In the genomic region with DNA sequence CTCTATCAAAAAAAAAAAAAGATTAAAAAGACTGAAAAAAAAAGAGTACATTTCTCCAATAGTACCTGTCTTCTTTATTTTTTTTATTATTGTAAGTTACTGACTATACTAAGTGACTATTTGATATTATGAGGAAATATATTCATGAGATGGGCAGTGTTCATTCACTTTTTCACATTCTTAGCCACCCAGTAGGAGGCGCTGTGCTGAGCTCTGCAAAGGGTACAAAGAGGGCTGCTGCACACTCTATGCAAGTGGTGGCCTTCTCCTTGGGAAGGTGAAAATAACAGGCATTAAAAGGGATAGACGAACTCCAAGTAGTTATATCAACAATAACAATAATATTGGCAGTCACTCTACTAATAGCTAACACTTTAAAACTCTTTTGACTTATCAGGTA, we compare ENCODE assay signal across 13 cellular contexts.
DNase-seq lines count a peak whose midpoint lies in the region; ATAC-seq and TF ChIP-seq lines count a peak whose summit lies in the region.
"Had no signal": no experiment of that assay in that cellular context is flagged by ENCODE, and none has a peak within 500 bp of the region (broad histone marks: within the 10 kb centered on the region; RNA-seq: fewer than 3 reads in every experiment).

No MANE protein-coding gene starts in this region.

- H3K9me3 ChIP-seq in smooth muscle cell (replicated peaks; ENCODE audit: low read depth), result no peaks in the 10 kb centered on the region
- H3K9me3 ChIP-seq in aorta (ENCODE audit: control insufficient read depth, low read length), result peaks cover 1% of the 10 kb centered on the region
- H3K9me3 ChIP-seq: BLaER1 treated with 17β-estradiol and CSF1 and Interleukin-3, amounts not matched to agents 10 nM and 100 nM had no signal

- peak; percentile 3 for DNase-seq in activated naive CD8-positive, alpha-beta T cell treated with anti-CD3 and anti-CD28 coated beads, Interleukin-2, amount 50 U/mL, for 24 hours
- DNase-seq in activated naive CD8-positive, alpha-beta T cell treated with anti-CD3 and anti-CD28 coated beads for 36 hours, result no peak
- DNase-seq in WTC11 (ENCODE audit: low spot score), result peak; percentile 53
- no peak for DNase-seq in smooth muscle cell (lab: John Stamatoyannopoulos, UW; ENCODE audit: unreplicated experiment)
- DNase-seq in activated CD8-positive, alpha-beta memory T cell treated with anti-CD3 and anti-CD28 coated beads, Interleukin-2, amount 50 U/mL, for 4 hours, result no peak
- DNase-seq in aorta, result no peak
- DNase-seq: activated CD4-positive, alpha-beta T cell treated with anti-CD3 and anti-CD28 coated beads, Interleukin-2, amount 10 ng/mL, durations not matched to agents 7 days and 5 days; NCI-H2081 treated with DMSO at 0.1 percent for 48 hours; stimulated activated CD4-positive, alpha-beta T cell treated with anti-CD3 and anti-CD28 coated beads, Interleukin-1b, Interleukin-23, amount 100 ng/mL, for 48 hours had no signal

- POLR2A ChIA-PET in WTC11 (lab: Charles Lee), result interaction anchor here (0.5 to 1.0 kb wide), 3 partner anchors 25 to 1378 kb away, joined by 3 to 8 read pairs (median 3); no protein-coding TSS in a partner anchor

- H3K27ac ChIP-seq in smooth muscle cell (ENCODE audit: low read depth) (no peak overlapping the region), aorta (ENCODE audit: low read depth in 1 of 2, low read length in 2 of 2) (no peak overlapping the region)
- H3K27ac ChIP-seq: BLaER1 treated with 17β-estradiol and CSF1 and Interleukin-3, amounts not matched to agents 10 nM and 100 nM had no signal

- no peaks in the 10 kb centered on the region for H3K79me2 ChIP-seq in smooth muscle cell (ENCODE audit: low read depth)

- TF ChIP-seq CTCF in WTC11 (IDR thresholded peaks at IDR 0.05) (peak; percentile 78), smooth muscle cell (IDR thresholded peaks at IDR 0.05; ENCODE audit: borderline replicate concordance, insufficient read depth, poor library complexity, severe bottlenecking) (peak; percentile 34)

- H3K4me1 Mint-ChIP-seq in activated naive CD8-positive, alpha-beta T cell treated with anti-CD3 and anti-CD28 coated beads, Interleukin-2, amount 50 U/mL, for 24 hours, result no peaks in the 10 kb centered on the region
- H3K4me1 Mint-ChIP-seq in activated naive CD8-positive, alpha-beta T cell treated with anti-CD3 and anti-CD28 coated beads for 36 hours, result no peaks in the 10 kb centered on the region
- H3K4me1 Mint-ChIP-seq in WTC11, result no peaks in the 10 kb centered on the region
- H3K4me1 Mint-ChIP-seq: activated CD4-positive, alpha-beta T cell treated with anti-CD3 and anti-CD28 coated beads, Interleukin-2, amount 10 ng/mL, durations not matched to agents 7 days and 5 days; nephron had no signal

- intact Hi-C loops in aorta (cut with DNase I), result no loop called here

- no peaks in the 10 kb centered on the region for H3F3A ChIP-seq in smooth muscle cell (ENCODE audit: low read depth)

- no peaks in the 10 kb centered on the region for H3K27me3 Mint-ChIP-seq in activated naive CD8-positive, alpha-beta T cell treated with anti-CD3 and anti-CD28 coated beads, Interleukin-2, amount 50 U/mL, for 24 hours
- H3K27me3 Mint-ChIP-seq in activated naive CD8-positive, alpha-beta T cell treated with anti-CD3 and anti-CD28 coated beads for 36 hours, result peaks cover 4% of the 10 kb centered on the region
- H3K27me3 Mint-ChIP-seq in WTC11 (ENCODE audit: low read depth), result no peaks in the 10 kb centered on the region
- H3K27me3 Mint-ChIP-seq: activated CD4-positive, alpha-beta T cell treated with anti-CD3 and anti-CD28 coated beads, Interleukin-2, amount 10 ng/mL, durations not matched to agents 7 days and 5 days had no signal

- H4K20me1 ChIP-seq in smooth muscle cell (ENCODE audit: low read depth), result no peaks in the 10 kb centered on the region
- H4K20me1 ChIP-seq: BLaER1 treated with 17β-estradiol and CSF1 and Interleukin-3, amounts not matched to agents 10 nM and 100 nM had no signal

- no peak overlapping the region for H2AFZ ChIP-seq in smooth muscle cell (ENCODE audit: low read depth)

- H3K4me1 ChIP-seq in smooth muscle cell (ENCODE audit: low read depth) (no peaks in the 10 kb centered on the region), aorta (ENCODE audit: control insufficient read depth in 1 of 2, insufficient read depth in 2 of 2, low read length in 2 of 2) (no peaks in the 10 kb centered on the region)
- H3K4me1 ChIP-seq: BLaER1 treated with 17β-estradiol and CSF1 and Interleukin-3, amounts not matched to agents 10 nM and 100 nM had no signal

- H3K4me3 Mint-ChIP-seq in activated naive CD8-positive, alpha-beta T cell treated with anti-CD3 and anti-CD28 coated beads, Interleukin-2, amount 50 U/mL, for 24 hours, result no peak overlapping the region
- no peak overlapping the region for H3K4me3 Mint-ChIP-seq in activated naive CD8-positive, alpha-beta T cell treated with anti-CD3 and anti-CD28 coated beads for 36 hours
- no peak overlapping the region for H3K4me3 Mint-ChIP-seq in WTC11
- H3K4me3 Mint-ChIP-seq: activated CD4-positive, alpha-beta T cell treated with anti-CD3 and anti-CD28 coated beads, Interleukin-2, amount 10 ng/mL, durations not matched to agents 7 days and 5 days; nephron had no signal

- H3K9me3 Mint-ChIP-seq in activated naive CD8-positive, alpha-beta T cell treated with anti-CD3 and anti-CD28 coated beads, Interleukin-2, amount 50 U/mL, for 24 hours, result no peaks in the 10 kb centered on the region
- no peaks in the 10 kb centered on the region for H3K9me3 Mint-ChIP-seq in activated naive CD8-positive, alpha-beta T cell treated with anti-CD3 and anti-CD28 coated beads for 36 hours
- H3K9me3 Mint-ChIP-seq in WTC11, result no peaks in the 10 kb centered on the region
- H3K9me3 Mint-ChIP-seq: activated CD4-positive, alpha-beta T cell treated with anti-CD3 and anti-CD28 coated beads, Interleukin-2, amount 10 ng/mL, durations not matched to agents 7 days and 5 days; nephron had no signal

- ATAC-seq in activated naive CD8-positive, alpha-beta T cell treated with anti-CD3 and anti-CD28 coated beads, Interleukin-2, amount 50 U/mL, for 24 hours, result no peak
- ATAC-seq in HG02884 (IDR thresholded peaks at IDR 0.05; ENCODE audit: unreplicated experiment) (peak; percentile 72), WTC11 (peak; percentile 82), GM18861 (IDR thresholded peaks at IDR 0.05; ENCODE audit: unreplicated experiment) (no peak), aorta (ENCODE audit: low FRiP score) (no peak)

- no peak overlapping the region for H3K9ac ChIP-seq in smooth muscle cell (ENCODE audit: low read depth)
- H3K9ac ChIP-seq: BLaER1 treated with 17β-estradiol and CSF1 and Interleukin-3, amounts not matched to agents 10 nM and 100 nM had no signal

- H3K27ac Mint-ChIP-seq in activated naive CD8-positive, alpha-beta T cell treated with anti-CD3 and anti-CD28 coated beads, Interleukin-2, amount 50 U/mL, for 24 hours, result no peak overlapping the region
- H3K27ac Mint-ChIP-seq in activated naive CD8-positive, alpha-beta T cell treated with anti-CD3 and anti-CD28 coated beads for 36 hours, result no peak overlapping the region
- H3K27ac Mint-ChIP-seq in WTC11, result no peak overlapping the region
- H3K27ac Mint-ChIP-seq: activated CD4-positive, alpha-beta T cell treated with anti-CD3 and anti-CD28 coated beads, Interleukin-2, amount 10 ng/mL, durations not matched to agents 7 days and 5 days had no signal

- H3K36me3 ChIP-seq in smooth muscle cell (ENCODE audit: low read depth) (no peaks in the 10 kb centered on the region), aorta (ENCODE audit: control insufficient read depth in 1 of 2, insufficient read depth in 2 of 2, low read length in 1 of 2) (no peaks in the 10 kb centered on the region)
- H3K36me3 ChIP-seq: BLaER1 treated with 17β-estradiol and CSF1 and Interleukin-3, amounts not matched to agents 10 nM and 100 nM had no signal

- WGBS in smooth muscle cell (ENCODE audit: low lambda C conversion rate), result 46% methylated on average over 2 of the region's 2 CpGs
- 36 to 40% methylated on average over 2 of the region's 2 CpGs for WGBS in aorta, 2 donors

- no peak overlapping the region for H3K4me2 ChIP-seq in smooth muscle cell
- H3K4me2 ChIP-seq: BLaER1 treated with 17β-estradiol and CSF1 and Interleukin-3, amounts not matched to agents 10 nM and 100 nM had no signal

- no peaks in the 10 kb centered on the region for H3K27me3 ChIP-seq in smooth muscle cell (ENCODE audit: low read depth)
- no peaks in the 10 kb centered on the region for H3K27me3 ChIP-seq in aorta (ENCODE audit: control insufficient read depth in 1 of 2, insufficient read depth in 2 of 2, low read length in 1 of 2)
- H3K27me3 ChIP-seq: BLaER1 treated with 17β-estradiol and CSF1 and Interleukin-3, amounts not matched to agents 10 nM and 100 nM had no signal

- CTCF ChIA-PET in WTC11 (lab: Charles Lee), result interaction anchor here (0.5 to 1.7 kb wide), 18 partner anchors 9 to 457 kb away, joined by 3 to 13 read pairs (median 4); no protein-coding TSS in a partner anchor

- no peak overlapping the region for H3K4me3 ChIP-seq in smooth muscle cell
- no peak overlapping the region for H3K4me3 ChIP-seq in aorta (ENCODE audit: low read length in 2 of 2)
- H3K4me3 ChIP-seq: BLaER1 treated with 17β-estradiol and CSF1 and Interleukin-3, amounts not matched to agents 10 nM and 100 nM had no signal

- no peaks in the 10 kb centered on the region for H3K36me3 Mint-ChIP-seq in activated naive CD8-positive, alpha-beta T cell treated with anti-CD3 and anti-CD28 coated beads, Interleukin-2, amount 50 U/mL, for 24 hours (ENCODE audit: low read depth)
- H3K36me3 Mint-ChIP-seq in activated naive CD8-positive, alpha-beta T cell treated with anti-CD3 and anti-CD28 coated beads for 36 hours, result no peaks in the 10 kb centered on the region
- H3K36me3 Mint-ChIP-seq in WTC11, result no peaks in the 10 kb centered on the region

TF ChIP-seq in WTC11, 78 proteins besides CTCF, POLR2A, EP300 and RAD21 (continues in another document):
- TF ChIP-seq ZNF396 (CRISPR knock-in tag; IDR thresholded peaks at IDR 0.05; ENCODE audit: borderline replicate concordance), result no peak
- TF ChIP-seq, protein P1, sequence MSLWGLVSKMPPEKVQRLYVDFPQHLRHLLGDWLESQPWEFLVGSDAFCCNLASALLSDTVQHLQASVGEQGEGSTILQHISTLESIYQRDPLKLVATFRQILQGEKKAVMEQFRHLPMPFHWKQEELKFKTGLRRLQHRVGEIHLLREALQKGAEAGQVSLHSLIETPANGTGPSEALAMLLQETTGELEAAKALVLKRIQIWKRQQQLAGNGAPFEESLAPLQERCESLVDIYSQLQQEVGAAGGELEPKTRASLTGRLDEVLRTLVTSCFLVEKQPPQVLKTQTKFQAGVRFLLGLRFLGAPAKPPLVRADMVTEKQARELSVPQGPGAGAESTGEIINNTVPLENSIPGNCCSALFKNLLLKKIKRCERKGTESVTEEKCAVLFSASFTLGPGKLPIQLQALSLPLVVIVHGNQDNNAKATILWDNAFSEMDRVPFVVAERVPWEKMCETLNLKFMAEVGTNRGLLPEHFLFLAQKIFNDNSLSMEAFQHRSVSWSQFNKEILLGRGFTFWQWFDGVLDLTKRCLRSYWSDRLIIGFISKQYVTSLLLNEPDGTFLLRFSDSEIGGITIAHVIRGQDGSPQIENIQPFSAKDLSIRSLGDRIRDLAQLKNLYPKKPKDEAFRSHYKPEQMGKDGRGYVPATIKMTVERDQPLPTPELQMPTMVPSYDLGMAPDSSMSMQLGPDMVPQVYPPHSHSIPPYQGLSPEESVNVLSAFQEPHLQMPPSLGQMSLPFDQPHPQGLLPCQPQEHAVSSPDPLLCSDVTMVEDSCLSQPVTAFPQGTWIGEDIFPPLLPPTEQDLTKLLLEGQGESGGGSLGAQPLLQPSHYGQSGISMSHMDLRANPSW (CRISPR knock-in tag; conservative IDR thresholded peaks at IDR 0.05; ENCODE audit: low read depth), result no peak

Comparison
In these comparisons a context has a peak if more than half of its experiments do, and no peak if none do; other contexts are left out.
1. DNase-seq: peak in activated naive CD8-positive, alpha-beta T cell treated with anti-CD3 and anti-CD28 coated beads, Interleukin-2, amount 50 U/mL, for 24 hours (single experiment) and WTC11 (single experiment); none in activated naive CD8-positive, alpha-beta T cell treated with anti-CD3 and anti-CD28 coated beads for 36 hours (single experiment), smooth muscle cell (single experiment), activated CD8-positive, alpha-beta memory T cell treated with anti-CD3 and anti-CD28 coated beads, Interleukin-2, amount 50 U/mL, for 4 hours (single experiment) and aorta (0 of 2).
2. ATAC-seq: peak in HG02884 (single experiment) and WTC11 (single experiment); none in activated naive CD8-positive, alpha-beta T cell treated with anti-CD3 and anti-CD28 coated beads, Interleukin-2, amount 50 U/mL, for 24 hours (single experiment), GM18861 (single experiment) and aorta (single experiment).